In genomic region chr9:109086221-109086620, GRCh38 we compare ENCODE assay signal across 11 cellular contexts. TPM values are rescaled to one million over a fixed set of nuclear protein-coding genes. Genes with fewer than 3 reads are reported as not detected.
DNase-seq lines count a peak whose midpoint lies in the region; ATAC-seq lines count a peak whose summit lies in the region.
"Had no signal": no experiment of that assay in that cellular context is flagged by ENCODE, and none has a peak within 500 bp of the region (broad histone marks: within the 10 kb centered on the region; RNA-seq: fewer than 3 reads in every experiment).

No MANE protein-coding gene starts in this region.

- ATAC-seq in GM21528 (IDR thresholded peaks at IDR 0.05; ENCODE audit: low FRiP score, unreplicated experiment) (peak; percentile 71), HG03565 (IDR thresholded peaks at IDR 0.05; ENCODE audit: unreplicated experiment) (peak; percentile 96)
- ATAC-seq: CD8-positive, alpha-beta T cell had no signal

- DNase-seq in ELR (ENCODE audit: low read depth), result peak; percentile 82
- DNase-seq in dermis blood vessel endothelial cell, result peak; percentile 37
- no peak for DNase-seq in activated CD4-positive, CD25-positive, alpha-beta regulatory T cell (lab: John Stamatoyannopoulos, UW)
- DNase-seq in SKM-1 (lab: John Stamatoyannopoulos, UW; ENCODE audit: unreplicated experiment), result no peak
- DNase-seq in superior temporal gyrus (ENCODE audit: extremely low spot score), result no peak
- no peak for DNase-seq in NCI-H82 (lab: John Stamatoyannopoulos, UW)
- DNase-seq: activated effector memory CD4-positive, alpha-beta T cell treated with anti-CD3 and anti-CD28 coated beads, Interleukin-2, amount 50 U/mL, for 16 hours; CD8-positive, alpha-beta T cell; NCI-H1092 had no signal

RNA-seq across cellular contexts. Expression of gene TMEM245, which starts 33.5 kb away (rescaled TPM):
- total RNA-seq in dermis blood vessel endothelial cell, result 82.4 and 119 TPM in 2 replicates

Comparison
In these comparisons a context has a peak if more than half of its experiments do, and no peak if none do; other contexts are left out.
1. DNase-seq: peak in ELR (single experiment) and dermis blood vessel endothelial cell (single experiment); none in activated CD4-positive, CD25-positive, alpha-beta regulatory T cell (0 of 4), SKM-1 (single experiment), superior temporal gyrus (single experiment) and NCI-H82 (single experiment).